ENCODE assay signal across 9 cellular contexts in genomic region chr3:21484323-21485154, GRCh38.
DNase-seq lines count a peak whose midpoint lies in the region; ATAC-seq and TF ChIP-seq lines count a peak whose summit lies in the region.
"Had no signal": no experiment of that assay in that cellular context is flagged by ENCODE, and none has a peak within 500 bp of the region (broad histone marks: within the 10 kb centered on the region; RNA-seq: fewer than 3 reads in every experiment).

No MANE protein-coding gene starts in this region.

- CTCF ChIA-PET in RWPE1 (lab: Yijun Ruan, JAX), result no interaction called here

- H3K27ac ChIP-seq in RWPE1, result no peak overlapping the region

- peak; percentile 73 for ATAC-seq in GM18868 (IDR thresholded peaks at IDR 0.05; ENCODE audit: unreplicated experiment)
- no peak for ATAC-seq in HG03139 (IDR thresholded peaks at IDR 0.05; ENCODE audit: unreplicated experiment)
- ATAC-seq: mucosa of descending colon had no signal

- no peak overlapping the region for H3K4me3 ChIP-seq in BE2C (ENCODE audit: low read depth, low read length)
- no peak overlapping the region for H3K4me3 ChIP-seq in epithelial cell of esophagus (ENCODE audit: low read length)
- H3K4me3 ChIP-seq: mucosa of descending colon had no signal

- TF ChIP-seq CTCF in BE2C (IDR thresholded peaks at IDR 0.05; ENCODE audit: low read depth, low read length) (peak; percentile 16; the same call in 1 of the 2 replicates), RWPE1 (conservative IDR thresholded peaks at IDR 0.05; ENCODE audit: low read depth) (no peak; the same call in 1 of the 2 replicates), epithelial cell of esophagus (IDR thresholded peaks at IDR 0.05; ENCODE audit: insufficient read depth, low read depth, low read length, missing control alignments) (peak; percentile 93)

- POLR2A ChIA-PET in RWPE1 (lab: Yijun Ruan, JAX; ENCODE audit: low non-redundant PET), result no interaction called here

- DNase-seq in BE2C, result peak; percentile 7
- DNase-seq in RWPE1 (ENCODE audit: low spot score), result peak; percentile 1
- peak; percentile 80 for DNase-seq in epithelial cell of esophagus (ENCODE audit: low read depth)
- peak; percentile 60 for DNase-seq in mucosa of gallbladder (ENCODE audit: low spot score)
- no peak for DNase-seq in NCI-H2107 (lab: John Stamatoyannopoulos, UW)

- TF ChIP-seq EP300 in Ishikawa (IDR thresholded peaks at IDR 0.05; ENCODE audit: borderline replicate concordance), result no peak

- no peaks in the 10 kb centered on the region for H3K9me3 ChIP-seq in BE2C

- TF ChIP-seq RAD21 in Ishikawa (IDR thresholded peaks at IDR 0.05; ENCODE audit: low read depth), result peak; percentile 54

- no peaks in the 10 kb centered on the region for H3K36me3 ChIP-seq in BE2C

- H3K27me3 ChIP-seq in BE2C, result no peaks in the 10 kb centered on the region

- no peaks in the 10 kb centered on the region for H3K4me1 ChIP-seq in BE2C

TF ChIP-seq in Ishikawa, 13 proteins besides CTCF, POLR2A, EP300 and RAD21:
- no peak for TF ChIP-seq CEBPB (IDR thresholded peaks at IDR 0.05)
- no peak for TF ChIP-seq TAF1 (IDR thresholded peaks at IDR 0.05; ENCODE audit: low read depth)
- no peak for TF ChIP-seq EGR1 (IDR thresholded peaks at IDR 0.05)
- no peak for TF ChIP-seq USF1 (IDR thresholded peaks at IDR 0.05)
